ENCODE assay signal across 12 cellular contexts in genomic region chrX:151825927-151826471, GRCh38.
DNase-seq lines count a peak whose midpoint lies in the region; ATAC-seq and TF ChIP-seq lines count a peak whose summit lies in the region.
"Had no signal": no experiment of that assay in that cellular context is flagged by ENCODE, and none has a peak within 500 bp of the region (broad histone marks: within the 10 kb centered on the region; RNA-seq: fewer than 3 reads in every experiment).

No MANE protein-coding gene starts in this region.

- H3K4me1 ChIP-seq in RWPE2 (ENCODE audit: insufficient read depth, poor library complexity, severe bottlenecking) (peaks cover 10% of the 10 kb centered on the region), trophoblast cell (ENCODE audit: control insufficient read depth in 1 of 2, insufficient read depth in 2 of 2, low read length in 2 of 2) (peaks cover 3 to 11% of the 10 kb centered on the region in 2 experiments)
- H3K4me1 ChIP-seq: thyroid gland had no signal

- no peak overlapping the region for H4K91ac ChIP-seq in trophoblast cell (ENCODE audit: low read depth, low read length)

- peak overlapping the region; percentile 11 for H2BK120ac ChIP-seq in trophoblast cell (ENCODE audit: insufficient read depth, low read length, poor library complexity)

- no peaks in the 10 kb centered on the region for H3K36me3 ChIP-seq in RWPE2 (ENCODE audit: low read depth)
- no peaks in the 10 kb centered on the region for H3K36me3 ChIP-seq in trophoblast cell (ENCODE audit: control insufficient read depth in 1 of 2, insufficient read depth in 2 of 2, low read length in 2 of 2)
- H3K36me3 ChIP-seq: thyroid gland had no signal

- ATAC-seq in RWPE2 (ENCODE audit: low read depth) (peak; percentile 86), GM19351 (IDR thresholded peaks at IDR 0.05; ENCODE audit: unreplicated experiment) (no peak), HG02678 (IDR thresholded peaks at IDR 0.05; ENCODE audit: unreplicated experiment) (no peak)
- ATAC-seq: Panc1 had no signal

- H2BK5ac ChIP-seq in trophoblast cell (ENCODE audit: low read depth, low read length, poor library complexity), result no peak overlapping the region

- TF ChIP-seq CTCF in RWPE2 (IDR thresholded peaks at IDR 0.05; ENCODE audit: poor library complexity, severe bottlenecking) (peak; percentile 60), fibroblast of the aortic adventitia (IDR thresholded peaks at IDR 0.05; ENCODE audit: insufficient read depth, low read length) (peak; percentile 25)

- H3K27ac ChIP-seq in RWPE2 (ENCODE audit: poor library complexity, severe bottlenecking) (peak overlapping the region; percentile 51), trophoblast cell (ENCODE audit: low read depth, low read length) (no peak overlapping the region)
- H3K27ac ChIP-seq: thyroid gland had no signal

- no peak overlapping the region for H3K4me2 ChIP-seq in trophoblast cell (ENCODE audit: low read length)

- H3K9me3 ChIP-seq in RWPE2 (ENCODE audit: severe bottlenecking), result no peaks in the 10 kb centered on the region
- no peaks in the 10 kb centered on the region for H3K9me3 ChIP-seq in trophoblast cell (ENCODE audit: insufficient read depth, low read depth, low read length)
- H3K9me3 ChIP-seq: thyroid gland had no signal

- H2AK5ac ChIP-seq in trophoblast cell (ENCODE audit: low read length), result no peak overlapping the region

- H3K4me3 ChIP-seq in RWPE2 (ENCODE audit: severe bottlenecking) (no peak overlapping the region), fibroblast of the aortic adventitia (ENCODE audit: low read depth, low read length) (no peak overlapping the region), trophoblast cell (ENCODE audit: low read depth, low read length) (no peak overlapping the region)
- H3K4me3 ChIP-seq: thyroid gland had no signal

- H2AFZ ChIP-seq in trophoblast cell (ENCODE audit: insufficient read depth, low read length, poor library complexity), result no peak overlapping the region

- no peak overlapping the region for H3K14ac ChIP-seq in trophoblast cell (ENCODE audit: low read length)

- H2BK12ac ChIP-seq in trophoblast cell (ENCODE audit: low read length), result no peak overlapping the region

- no CpG with 5 or more reads among the region's 4 CpGs for WGBS in trophoblast cell (ENCODE audit: extremely low coverage, insufficient coverage, insufficient read length)

- no peak overlapping the region for H3K4ac ChIP-seq in trophoblast cell (ENCODE audit: low read depth, low read length)

- H3K23ac ChIP-seq in trophoblast cell (ENCODE audit: low read length), result no peak overlapping the region

- no peak overlapping the region for H3K18ac ChIP-seq in trophoblast cell (ENCODE audit: low read length)

- DNase-seq in EL (peak; percentile 85), RWPE2 (ENCODE audit: low spot score) (peak; percentile 62), fibroblast of the aortic adventitia (ENCODE audit: low read depth) (peak; percentile 94), trophoblast cell (peak; percentile 23 to 67), glomerular visceral epithelial cell (ENCODE audit: extremely low spot score) (no peak), NCI-H1694 (lab: John Stamatoyannopoulos, UW) (no peak)
- DNase-seq: activated CD4-positive, alpha-beta T cell treated with anti-CD3 and anti-CD28 coated beads, Interleukin-2, amount 50 U/mL, for 48 hours; cerebellar nuclear complex; thyroid gland had no signal

- H3K9ac ChIP-seq in trophoblast cell (ENCODE audit: low read length), result no peak overlapping the region

- no peaks in the 10 kb centered on the region for H3K79me2 ChIP-seq in trophoblast cell (ENCODE audit: control insufficient read depth, insufficient read depth, low read length, poor library complexity)

- no peaks in the 10 kb centered on the region for H3K27me3 ChIP-seq in RWPE2 (ENCODE audit: insufficient read depth, poor library complexity, severe bottlenecking)
- no peaks in the 10 kb centered on the region for H3K27me3 ChIP-seq in trophoblast cell (ENCODE audit: insufficient read depth, low read length)
- H3K27me3 ChIP-seq: thyroid gland had no signal

- H4K8ac ChIP-seq in trophoblast cell (ENCODE audit: low read depth, low read length), result no peak overlapping the region

- H3K79me1 ChIP-seq in trophoblast cell (ENCODE audit: low read length), result peaks cover 7% of the 10 kb centered on the region

- H4K12ac ChIP-seq in trophoblast cell (ENCODE audit: low read depth, low read length), result no peak overlapping the region

Comparison
In these comparisons a context has a peak if more than half of its experiments do, and no peak if none do; other contexts are left out.
1. DNase-seq: peak in EL (single experiment), RWPE2 (single experiment), fibroblast of the aortic adventitia (single experiment) and trophoblast cell (2 of 2); none in glomerular visceral epithelial cell (single experiment) and NCI-H1694 (single experiment).